In genomic region chr17:5055543-5055942, GRCh38 we compare ENCODE assay signal across 30 cellular contexts. TPM values are rescaled to one million over a fixed set of nuclear protein-coding genes. Genes with fewer than 3 reads are reported as not detected.
A peak's percentile ranks its signal among the peaks of the same experiment; 100 is the strongest.
DNase-seq lines count a peak whose midpoint lies in the region; TF ChIP-seq lines count a peak whose summit lies in the region.
"Had no signal": no experiment of that assay in that cellular context is flagged by ENCODE, and none has a peak within 500 bp of the region (broad histone marks: within the 10 kb centered on the region; RNA-seq: fewer than 3 reads in every experiment).

No MANE protein-coding gene starts in this region.

- H3K4me1 ChIP-seq in colonic mucosa = no peaks in the 10 kb centered on the region
- H3K4me1 ChIP-seq: body of pancreas had no signal

- H3K27me3 ChIP-seq in colonic mucosa = no peaks in the 10 kb centered on the region
- H3K27me3 ChIP-seq: body of pancreas had no signal

- H3K4me3 ChIP-seq in colonic mucosa = no peak overlapping the region
- H3K4me3 ChIP-seq: body of pancreas, stomach had no signal

- H3K36me3 ChIP-seq in colonic mucosa = no peaks in the 10 kb centered on the region
- H3K36me3 ChIP-seq: stomach had no signal

- no peak for TF ChIP-seq CTCF in colonic mucosa (IDR thresholded peaks at IDR 0.05)

- DNase-seq in DMS53 (lab: John Stamatoyannopoulos, UW) (peak; percentile 58), DMS53 treated with DMSO at 0.1 percent for 48 hours (lab: John Stamatoyannopoulos, UW; ENCODE audit: unreplicated experiment) (no peak), NCI-H82 (lab: John Stamatoyannopoulos, UW) (peak; percentile 80), iPS-NIHi11 (ENCODE audit: low spot score) (peak; percentile 28), colonic mucosa (no peak), superior temporal gyrus (ENCODE audit: extremely low spot score) (no peak)
- DNase-seq: activated CD4-positive, alpha-beta T cell treated with anti-CD3 and anti-CD28 coated beads, Interleukin-2, amount 50 U/mL, for 48 hours; activated CD4-positive, CD25-positive, alpha-beta regulatory T cell; activated gamma-delta T cell treated with Interleukin-2 at 50 U/mL for 16 hours; AML-193; body of pancreas; CD8-positive, alpha-beta memory T cell; DMS153; effector CD8-positive, alpha-beta T cell; GF-D8; hippocampal formation; islet precursor cell; Kasumi-1; NCI-H1092; NCI-H2107; NCI-H510A; stimulated activated CD4-positive, alpha-beta T cell treated with anti-CD3 and anti-CD28 coated beads, Interleukin-15, amount 100 ng/mL, for 24 hours; stomach; T1000 had no signal

- intact Hi-C loops in colonic mucosa (cut with DNase I) = loop anchor here (10.0 kb wide), 1 partner anchor 141 kb away; no protein-coding TSS in a partner anchor

- no peaks in the 10 kb centered on the region for H3K9me3 ChIP-seq in colonic mucosa
- H3K9me3 ChIP-seq: body of pancreas, stomach had no signal

- H3K9ac ChIP-seq in colonic mucosa (ENCODE audit: low read depth in 2 of 2, low read length in 2 of 2) = no peak overlapping the region

- H3K27ac ChIP-seq in colonic mucosa = no peak overlapping the region
- H3K27ac ChIP-seq: 22Rv1, body of pancreas, stomach had no signal

RNA-seq across cellular contexts. Expression of gene SLC52A1, which starts 20.3 kb away (rescaled TPM):
- total RNA-seq in colonic mucosa = 1 to 10 TPM; 1.7 to 2.6 TPM
- total RNA-seq: body of pancreas, frontal cortex, HT1080, mucosa of gallbladder, sciatic nerve, stomach had no signal

RNA-seq across cellular contexts. Expression of gene ZFP3, which starts 22.7 kb away (rescaled TPM):
- total RNA-seq in colonic mucosa = 1 to 10 TPM; 6.2 to 6.3 TPM
- total RNA-seq: HT1080 had no signal

RNA-seq across cellular contexts. Expression of gene ZNF232, which starts 56.1 kb away (rescaled TPM):
- 10 to 100 TPM in 1 of 2 donors, 1 to 10 TPM in 1; 8.0 to 10.9 TPM for total RNA-seq in colonic mucosa

RNA-seq across cellular contexts. Expression of gene KIF1C, which starts 57.8 kb away (rescaled TPM):
- 100 to 1,000 TPM; 195 to 291 TPM for total RNA-seq in colonic mucosa

RNA-seq across cellular contexts. Expression of gene INCA1, which starts 58.2 kb away (rescaled TPM):
- 1 to 10 TPM; 1.6 to 4.2 TPM for total RNA-seq in colonic mucosa
- total RNA-seq: esophagus mucosa, frontal cortex had no signal

Comparison
In these comparisons a context has a peak if more than half of its experiments do, and no peak if none do; other contexts are left out.
1. DNase-seq: peak in DMS53 (single experiment), NCI-H82 (single experiment) and iPS-NIHi11 (single experiment); none in DMS53 treated with DMSO at 0.1 percent for 48 hours (single experiment), colonic mucosa (single experiment) and superior temporal gyrus (single experiment).